31 cellular contexts compared by ENCODE assay signal in the genomic region with DNA sequence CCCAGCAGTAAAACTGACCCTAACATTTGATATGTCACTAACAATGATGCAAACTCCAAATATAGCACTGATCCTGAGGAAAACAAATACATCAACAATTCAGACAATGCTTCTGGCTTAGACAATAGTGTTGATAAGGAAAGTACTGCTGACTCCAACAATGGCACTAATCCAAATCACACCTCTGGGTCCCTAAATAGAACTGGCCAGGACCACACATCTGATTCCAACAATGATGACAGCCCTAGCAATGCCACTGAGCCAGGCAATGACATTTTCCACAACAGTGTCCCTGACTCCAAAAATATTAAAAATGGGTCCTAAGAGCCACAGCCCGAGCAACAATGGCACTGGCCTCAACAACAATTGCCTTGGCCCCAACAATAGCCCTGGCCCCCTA.
"Had no signal": no experiment of that assay in that cellular context is flagged by ENCODE, and none has a peak within 500 bp of the region (broad histone marks: within the 10 kb centered on the region; RNA-seq: fewer than 3 reads in every experiment).

No MANE protein-coding gene starts in this region.

- H3K27me3 Mint-ChIP-seq: activated B cell treated with CpG ODN at 0.5 μM for 24 hours; activated CD8-positive, alpha-beta T cell treated with anti-CD3 and anti-CD28 coated beads for 36 hours; activated naive CD8-positive, alpha-beta T cell; activated T-helper 17 cell treated with anti-CD3 and anti-CD28 coated beads, Interleukin-2, amount 50 U/mL, for 72 hours; effector memory CD8-positive, alpha-beta T cell; T-helper 17 cell had no signal

- ATAC-seq: activated CD4-positive, CD25-positive, alpha-beta regulatory T cell treated with anti-CD3 and anti-CD28 coated beads, Interleukin-2, amount 50 U/mL, for 24 hours; activated CD8-positive, alpha-beta T cell treated with anti-CD3 and anti-CD28 coated beads for 36 hours; activated T-cell treated with anti-CD3 and anti-CD28 coated beads, Interleukin-2, amount 50 U/mL, for 4 hours; activated T-helper 17 cell treated with anti-CD3 and anti-CD28 coated beads, Interleukin-2, amount 50 U/mL, for 72 hours; effector memory CD8-positive, alpha-beta T cell; foreskin keratinocyte; gastrocnemius medialis; T-helper 17 cell had no signal

- H3K27ac ChIP-seq: brain microvascular endothelial cell, esophagus muscularis mucosa, foreskin keratinocyte, gastrocnemius medialis, WERI-Rb-1 had no signal

- H3K36me3 Mint-ChIP-seq: activated naive CD8-positive, alpha-beta T cell had no signal

- H3K4me1 Mint-ChIP-seq: activated B cell treated with CpG ODN at 0.5 μM for 24 hours; activated T-helper 17 cell treated with anti-CD3 and anti-CD28 coated beads, Interleukin-2, amount 50 U/mL, for 72 hours; T-helper 17 cell had no signal

- H3K27ac Mint-ChIP-seq: activated B cell treated with CpG ODN at 0.5 μM for 24 hours; activated CD8-positive, alpha-beta T cell treated with anti-CD3 and anti-CD28 coated beads for 36 hours; activated naive CD8-positive, alpha-beta T cell; activated T-helper 17 cell treated with anti-CD3 and anti-CD28 coated beads, Interleukin-2, amount 50 U/mL, for 72 hours; effector memory CD8-positive, alpha-beta T cell; T-helper 17 cell; T-helper 2 cell treated with Interferon-gamma antibody and Interleukin-4, amounts not matched to agents 5 μg/mL and 100 μg/mL, for 36 hours had no signal

- H3K27me3 ChIP-seq: brain microvascular endothelial cell, esophagus muscularis mucosa, foreskin keratinocyte, gastrocnemius medialis had no signal

- H3K36me3 ChIP-seq: brain microvascular endothelial cell, esophagus muscularis mucosa, gastrocnemius medialis, WERI-Rb-1 had no signal

- H3K4me3 ChIP-seq: esophagus muscularis mucosa, gastrocnemius medialis had no signal

- H3K9me3 ChIP-seq: esophagus muscularis mucosa, gastrocnemius medialis had no signal

- H3K4me1 ChIP-seq: esophagus muscularis mucosa, foreskin keratinocyte, gastrocnemius medialis had no signal

- H3K4me3 Mint-ChIP-seq: activated B cell treated with CpG ODN at 0.5 μM for 24 hours; activated CD8-positive, alpha-beta T cell treated with anti-CD3 and anti-CD28 coated beads for 36 hours; activated naive CD8-positive, alpha-beta T cell; activated T-cell treated with anti-CD3 and anti-CD28 coated beads, Interleukin-2, amount 50 U/mL, for 4 hours; activated T-helper 17 cell treated with anti-CD3 and anti-CD28 coated beads, Interleukin-2, amount 50 U/mL, for 72 hours; effector memory CD8-positive, alpha-beta T cell; T-helper 17 cell; T-helper 2 cell treated with Interferon-gamma antibody and Interleukin-4, amounts not matched to agents 5 μg/mL and 100 μg/mL, for 36 hours had no signal

- H3K9me3 Mint-ChIP-seq: activated B cell treated with CpG ODN at 0.5 μM for 24 hours; activated CD8-positive, alpha-beta T cell treated with anti-CD3 and anti-CD28 coated beads for 36 hours; activated T-cell treated with anti-CD3 and anti-CD28 coated beads, Interleukin-2, amount 50 U/mL, for 4 hours; activated T-helper 17 cell treated with anti-CD3 and anti-CD28 coated beads, Interleukin-2, amount 50 U/mL, for 72 hours; effector memory CD8-positive, alpha-beta T cell; T-helper 2 cell treated with Interferon-gamma antibody and Interleukin-4, amounts not matched to agents 5 μg/mL and 100 μg/mL, for 36 hours had no signal

- DNase-seq: activated B cell treated with CpG ODN at 0.5 μM for 24 hours; activated CD4-positive, alpha-beta T cell treated with anti-CD3 and anti-CD28 coated beads for 48 hours; activated CD4-positive, alpha-beta T cell treated with anti-CD3 and anti-CD28 coated beads, Interleukin-2, amount 50 U/mL, for 1 hour; activated CD4-positive, alpha-beta T cell treated with anti-CD3 and anti-CD28 coated beads, Interleukin-2, amount 50 U/mL, for 48 hours; activated CD8-positive, alpha-beta memory T cell treated with anti-CD3 and anti-CD28 coated beads for 24 hours; activated CD8-positive, alpha-beta T cell treated with anti-CD3 and anti-CD28 coated beads for 36 hours; activated effector memory CD4-positive, alpha-beta T cell treated with Interleukin-2 at 50 U/mL for 16 hours; activated gamma-delta T cell treated with Interleukin-2 at 50 U/mL for 16 hours; activated naive CD4-positive, alpha-beta T cell treated with anti-CD3 and anti-CD28 coated beads, Interleukin-2, amount 50 U/mL, for 16 hours; activated naive CD4-positive, alpha-beta T cell treated with Interleukin-2 at 50 U/mL for 16 hours; activated T-cell treated with anti-CD3 and anti-CD28 coated beads, Interleukin-2, amount 50 U/mL, for 4 hours; amniotic stem cell; anterior cingulate cortex; brain microvascular endothelial cell; caudate nucleus; cortex of kidney; dermis blood vessel endothelial cell; effector CD4-positive, alpha-beta T cell; effector memory CD8-positive, alpha-beta T cell; erythroblast; foreskin keratinocyte; gastrocnemius medialis; T-helper 1 cell; T-helper 17 cell; T1000; WERI-Rb-1 had no signal
